Comparison of ENCODE assay signal across 11 cellular contexts in genomic region chr3:30683769-30684168, GRCh38.
DNase-seq lines count a peak whose midpoint lies in the region; ATAC-seq and TF ChIP-seq lines count a peak whose summit lies in the region.
"Had no signal": no experiment of that assay in that cellular context is flagged by ENCODE, and none has a peak within 500 bp of the region (broad histone marks: within the 10 kb centered on the region; RNA-seq: fewer than 3 reads in every experiment).

No MANE protein-coding gene starts in this region.

- H2AFZ ChIP-seq in mammary epithelial cell (ENCODE audit: low read depth, low read length), result no peak overlapping the region

- no peak overlapping the region for H3K9ac ChIP-seq in mammary epithelial cell (ENCODE audit: insufficient read depth, low read length)

- H3K27ac ChIP-seq in mammary epithelial cell (ENCODE audit: insufficient read depth, low read depth, low read length), result no peak overlapping the region
- H3K27ac ChIP-seq in upper lobe of right lung, result peak overlapping the region; percentile 32

- dilution Hi-C loops in mammary epithelial cell (cut with HindIII; ENCODE audit: low sequenced_read_pairs), result no loop called here

- no peak overlapping the region for H3K4me3 ChIP-seq in mammary epithelial cell (replicated peaks in 1 of 3; ENCODE audit: insufficient read depth in 1 of 3, low read depth in 2 of 3, low read length in 3 of 3)
- no peak overlapping the region for H3K4me3 ChIP-seq in upper lobe of right lung

- no peak overlapping the region for H3K4me2 ChIP-seq in mammary epithelial cell (ENCODE audit: insufficient read depth, low read depth, low read length)

- peaks cover 50% of the 10 kb centered on the region for H3K4me1 Mint-ChIP-seq in MCF 10A (ENCODE audit: insufficient read depth, unreplicated experiment)
- peaks cover 69% of the 10 kb centered on the region for H3K4me1 Mint-ChIP-seq in activated T-helper 17 cell treated with anti-CD3 and anti-CD28 coated beads, Interleukin-2, amount 50 U/mL, for 72 hours
- peaks cover 39% of the 10 kb centered on the region for H3K4me1 Mint-ChIP-seq in memory B cell

- BruUV-seq in MCF 10A (replicated peaks; lab: Mats Ljungman, UMichigan) (no TSS peak), mammary epithelial cell (replicated peaks; lab: Mats Ljungman, UMichigan) (no TSS peak)

- intact Hi-C loops in MCF 10A (cut with micrococcal nuclease), result no loop called here
- intact Hi-C loops in mammary epithelial cell (cut with micrococcal nuclease), result no loop called here
- intact Hi-C loops in upper lobe of right lung (cut with DNase I), result no loop called here

- peaks cover 33% of the 10 kb centered on the region for H3K4me1 ChIP-seq in mammary epithelial cell (ENCODE audit: insufficient read depth, low read length)
- peaks cover 82% of the 10 kb centered on the region for H3K4me1 ChIP-seq in upper lobe of right lung

- DNase-seq in MCF 10A (ENCODE audit: unreplicated experiment) (no peak), mammary epithelial cell (no peak), memory B cell (ENCODE audit: low spot score in 2 of 2) (no peak), upper lobe of right lung (no peak), HEK293T (ENCODE audit: extremely low spot score) (no peak), NCI-H345 treated with DMSO at 0.1 percent for 48 hours (lab: John Stamatoyannopoulos, UW; ENCODE audit: unreplicated experiment) (no peak)
- DNase-seq: dermis blood vessel endothelial cell, NCI-H446, posterior cingulate gyrus had no signal

- H3K79me2 ChIP-seq in mammary epithelial cell (ENCODE audit: insufficient read depth, low read length), result peaks cover 97% of the 10 kb centered on the region

- no peaks in the 10 kb centered on the region for H3K27me3 ChIP-seq in mammary epithelial cell (ENCODE audit: insufficient read depth, low read length)
- no peaks in the 10 kb centered on the region for H3K27me3 ChIP-seq in upper lobe of right lung

- POLR2A ChIA-PET in MCF 10A (lab: Yijun Ruan, JAX) (interaction anchor here (0.7 kb wide), 1 partner anchor 18 kb away, joined by 3 read pairs; no protein-coding TSS in a partner anchor), HEK293T (lab: Yijun Ruan, JAX) (no interaction called here)

- WGBS in mammary epithelial cell (ENCODE audit: low coverage, missing lambda C conversion rate), result 91% methylated on average over 3 of the region's 3 CpGs

- H3K27ac Mint-ChIP-seq in MCF 10A (ENCODE audit: low read depth, unreplicated experiment) (peak overlapping the region; percentile 11), memory B cell (peak overlapping the region; percentile 81)
- peak overlapping the region; percentile 71 for H3K27ac Mint-ChIP-seq in activated T-helper 17 cell treated with anti-CD3 and anti-CD28 coated beads, Interleukin-2, amount 50 U/mL, for 72 hours

- H3K9me3 ChIP-seq in mammary epithelial cell (replicated peaks; ENCODE audit: insufficient read depth, low read length) (no peaks in the 10 kb centered on the region), upper lobe of right lung (no peaks in the 10 kb centered on the region)

- TF ChIP-seq CTCF in MCF 10A (IDR thresholded peaks at IDR 0.05; ENCODE audit: unreplicated experiment), result no peak
- no peak for TF ChIP-seq CTCF in mammary epithelial cell (conservative IDR thresholded peaks at IDR 0.05 in 1 of 2, IDR thresholded peaks at IDR 0.05 in 1 of 2; ENCODE audit: extremely low read depth in 1 of 2, insufficient read depth in 1 of 2, low read depth in 1 of 2, low read length in 2 of 2)
- TF ChIP-seq CTCF in upper lobe of right lung (IDR thresholded peaks at IDR 0.05), result no peak

- H3K36me3 Mint-ChIP-seq in MCF 10A (ENCODE audit: insufficient read depth, unreplicated experiment) (peaks cover 98% of the 10 kb centered on the region), memory B cell (peaks cover 38% of the 10 kb centered on the region)
- peaks cover 99% of the 10 kb centered on the region for H3K36me3 Mint-ChIP-seq in activated T-helper 17 cell treated with anti-CD3 and anti-CD28 coated beads, Interleukin-2, amount 50 U/mL, for 72 hours (ENCODE audit: low read depth)

- H3K27me3 Mint-ChIP-seq in MCF 10A (ENCODE audit: insufficient read depth, unreplicated experiment), result no peaks in the 10 kb centered on the region
- H3K27me3 Mint-ChIP-seq in activated T-helper 17 cell treated with anti-CD3 and anti-CD28 coated beads, Interleukin-2, amount 50 U/mL, for 72 hours, result no peaks in the 10 kb centered on the region
- no peaks in the 10 kb centered on the region for H3K27me3 Mint-ChIP-seq in memory B cell

- no peaks in the 10 kb centered on the region for H4K20me1 ChIP-seq in mammary epithelial cell (ENCODE audit: insufficient read depth, low read length)

- CTCF ChIA-PET in MCF 10A (lab: Yijun Ruan, JAX), result interaction anchor here (1.3 kb wide), 1 partner anchor 9 kb away, joined by 5 read pairs; no protein-coding TSS in a partner anchor
- CTCF ChIA-PET in mammary epithelial cell (lab: Charles Lee; ENCODE audit: low non-redundant PET), result no interaction called here
- CTCF ChIA-PET in HEK293T (lab: Yijun Ruan, JAX), result no interaction called here

- H3K36me3 ChIP-seq in mammary epithelial cell (ENCODE audit: insufficient read depth, low read length) (peaks cover 59% of the 10 kb centered on the region), upper lobe of right lung (peaks cover 54% of the 10 kb centered on the region)

- in situ Hi-C loops in mammary epithelial cell (cut with MboI; ENCODE audit: low sequenced_read_pairs in 2 of 2), result loop anchor here in 1 of 2 donors (25.0 kb wide), 1 partner anchor 571 kb away; no protein-coding TSS in a partner anchor

- no peak for ATAC-seq in activated T-helper 17 cell treated with anti-CD3 and anti-CD28 coated beads, Interleukin-2, amount 50 U/mL, for 72 hours (replicated peaks)
- no peak for ATAC-seq in memory B cell (ENCODE audit: low read depth)
- ATAC-seq in upper lobe of right lung, result no peak
- ATAC-seq in HG03520 (IDR thresholded peaks at IDR 0.05; ENCODE audit: unreplicated experiment), result no peak

- H3K9me3 Mint-ChIP-seq in MCF 10A (ENCODE audit: unreplicated experiment), result no peaks in the 10 kb centered on the region
- no peaks in the 10 kb centered on the region for H3K9me3 Mint-ChIP-seq in activated T-helper 17 cell treated with anti-CD3 and anti-CD28 coated beads, Interleukin-2, amount 50 U/mL, for 72 hours
- H3K9me3 Mint-ChIP-seq in memory B cell, result no peaks in the 10 kb centered on the region

- H3K4me3 Mint-ChIP-seq in MCF 10A (ENCODE audit: unreplicated experiment), result no peak overlapping the region
- H3K4me3 Mint-ChIP-seq in activated T-helper 17 cell treated with anti-CD3 and anti-CD28 coated beads, Interleukin-2, amount 50 U/mL, for 72 hours, result peak overlapping the region; percentile 73
- no peak overlapping the region for H3K4me3 Mint-ChIP-seq in memory B cell

TF ChIP-seq in HEK293T, 16 proteins besides CTCF, POLR2A, EP300 and RAD21:
- no peak for TF ChIP-seq TARDBP (IDR thresholded peaks at IDR 0.05)
- no peak for TF ChIP-seq CTBP1 (IDR thresholded peaks at IDR 0.05; ENCODE audit: borderline replicate concordance)
- no peak for TF ChIP-seq HDGF (IDR thresholded peaks at IDR 0.05; ENCODE audit: borderline replicate concordance)
- no peak for TF ChIP-seq FOXM1 (IDR thresholded peaks at IDR 0.05; ENCODE audit: borderline replicate concordance)
- TF ChIP-seq SUZ12 (IDR thresholded peaks at IDR 0.05), result no peak
- TF ChIP-seq FOXK2 (IDR thresholded peaks at IDR 0.05), result no peak
- no peak for TF ChIP-seq L3MBTL2 (conservative IDR thresholded peaks at IDR 0.05)
- TF ChIP-seq ARNT (IDR thresholded peaks at IDR 0.05), result no peak
- no peak for TF ChIP-seq PKNOX1 (IDR thresholded peaks at IDR 0.05)
- TF ChIP-seq FOXA1 (IDR thresholded peaks at IDR 0.05), result no peak
- TF ChIP-seq ELF4 (IDR thresholded peaks at IDR 0.05), result no peak
- no peak for TF ChIP-seq BHLHE40 (IDR thresholded peaks at IDR 0.05; ENCODE audit: borderline replicate concordance)
- no peak for TF ChIP-seq NFRKB (IDR thresholded peaks at IDR 0.05)
- no peak for TF ChIP-seq LEF1 (IDR thresholded peaks at IDR 0.05; ENCODE audit: borderline replicate concordance)
- no peak for TF ChIP-seq SP1 (IDR thresholded peaks at IDR 0.05)
- TF ChIP-seq ZNF384 (IDR thresholded peaks at IDR 0.05), result no peak

Comparison
In these comparisons a context has a peak if more than half of its experiments do, and no peak if none do; other contexts are left out.
1. H3K27ac Mint-ChIP-seq: peak in every context shown above with its lines; median percentile 81 in memory B cell; 71 in activated T-helper 17 cell treated with anti-CD3 and anti-CD28 coated beads, Interleukin-2, amount 50 U/mL, for 72 hours; 11 in MCF 10A.